Comparison of ENCODE assay signal across 10 cellular contexts in genomic region chr14:24692382-24693352, GRCh38.
DNase-seq lines count a peak whose midpoint lies in the region; ATAC-seq and FAIRE-seq lines count a peak whose summit lies in the region.
"Had no signal": no experiment of that assay in that cellular context is flagged by ENCODE, and none has a peak within 500 bp of the region (broad histone marks: within the 10 kb centered on the region; RNA-seq: fewer than 3 reads in every experiment).

No MANE protein-coding gene starts in this region.

- no peak for DNase-seq in RCC 7860 (ENCODE audit: low spot score)
- peak; percentile 70 for DNase-seq in activated effector memory CD4-positive, alpha-beta T cell treated with anti-CD3 and anti-CD28 coated beads, Interleukin-2, amount 50 U/mL, for 16 hours
- DNase-seq in stimulated activated CD4-positive, alpha-beta T cell treated with anti-CD3 and anti-CD28 coated beads, Interleukin-1b, Interleukin-23, amount 100 ng/mL, for 48 hours = peak; percentile 54
- no peak for DNase-seq in MV-4-11 (lab: John Stamatoyannopoulos, UW)
- no peak for DNase-seq in C1 segment of cervical spinal cord (lab: John Stamatoyannopoulos, UW)
- DNase-seq: caudate nucleus, NCI-H1092 treated with DMSO at 0.1 percent for 48 hours, PC-3 had no signal

- peak; percentile 41 for FAIRE-seq in RCC 7860 (lab: Jason Lieb, UNC)

- peak; percentile 29 for ATAC-seq in GM18868 (IDR thresholded peaks at IDR 0.05; ENCODE audit: unreplicated experiment)
- no peak for ATAC-seq in HG03039 (IDR thresholded peaks at IDR 0.05; ENCODE audit: unreplicated experiment)
- ATAC-seq: PC-3 had no signal

Comparison
In these comparisons a context has a peak if more than half of its experiments do, and no peak if none do; other contexts are left out.
1. DNase-seq: peak in activated effector memory CD4-positive, alpha-beta T cell treated with anti-CD3 and anti-CD28 coated beads, Interleukin-2, amount 50 U/mL, for 16 hours (single experiment) and stimulated activated CD4-positive, alpha-beta T cell treated with anti-CD3 and anti-CD28 coated beads, Interleukin-1b, Interleukin-23, amount 100 ng/mL, for 48 hours (single experiment); none in RCC 7860 (single experiment), MV-4-11 (single experiment) and C1 segment of cervical spinal cord (0 of 14).